In genomic region chr5:9218358-9218757, GRCh38 we compare ENCODE assay signal across 1 cellular context.
TF ChIP-seq lines count a peak whose summit lies in the region.

No MANE protein-coding gene starts in this region.

TF ChIP-seq in HepG2, 621 proteins besides CTCF, POLR2A, EP300 and RAD21 (continued from another document):
- TF ChIP-seq E2F5 (CRISPR knock-in tag; conservative IDR thresholded peaks at IDR 0.05): no peak
- peak; percentile 84 for TF ChIP-seq MAFF (IDR thresholded peaks at IDR 0.05; ENCODE audit: low read depth, low read length)
- no peak for TF ChIP-seq ZNF510 (CRISPR knock-in tag; IDR thresholded peaks at IDR 0.05; ENCODE audit: low read depth)
